In genomic region chr19:10379880-10380310, GRCh38 we compare ENCODE assay signal across 8 cellular contexts. TPM values are rescaled to one million over a fixed set of nuclear protein-coding genes. Genes with fewer than 3 reads are reported as not detected.
DNase-seq lines count a peak whose midpoint lies in the region; TF ChIP-seq lines count a peak whose summit lies in the region.

No MANE protein-coding gene starts in this region.

- peak overlapping the region; percentile 58 for H3K9ac ChIP-seq in mammary epithelial cell (ENCODE audit: insufficient read depth, low read length)
- peak overlapping the region; percentile 90 to 94 for H3K9ac ChIP-seq in mucosa of rectum (ENCODE audit: low read depth in 1 of 2, low read length in 2 of 2)

- DNase-seq in BJ (ENCODE audit: low read depth) = no peak
- DNase-seq in HL-60 (ENCODE audit: low read depth in 1 of 2, low spot score in 1 of 2) = no peak
- DNase-seq in mammary epithelial cell = no peak
- no peak for DNase-seq in posterior cingulate gyrus
- DNase-seq in GM10248 (ENCODE audit: extremely low spot score) = no peak
- no peak for DNase-seq in OCI-M2 (lab: John Stamatoyannopoulos, UW; ENCODE audit: unreplicated experiment)
- DNase-seq in activated CD8-positive, alpha-beta memory T cell treated with anti-CD3 and anti-CD28 coated beads for 24 hours = no peak

- peaks cover 11% of the 10 kb centered on the region for H3K4me1 ChIP-seq in mammary epithelial cell (ENCODE audit: insufficient read depth, low read length)
- H3K4me1 ChIP-seq in mucosa of rectum (ENCODE audit: control insufficient read depth in 2 of 2, insufficient read depth in 2 of 2, low read length in 2 of 2) = peaks cover 10 to 12% of the 10 kb centered on the region in 2 donors

- 4% methylated on average over 8 of the region's 9 CpGs for WGBS in mammary epithelial cell (ENCODE audit: low coverage, missing lambda C conversion rate)

- H3K27me3 ChIP-seq in BJ (ENCODE audit: control insufficient read depth, insufficient read depth, low read length) (no peaks in the 10 kb centered on the region), HL-60 (ENCODE audit: insufficient read depth, poor library complexity, severe bottlenecking) (no peaks in the 10 kb centered on the region), mammary epithelial cell (ENCODE audit: insufficient read depth, low read length) (no peaks in the 10 kb centered on the region), mucosa of rectum (ENCODE audit: control insufficient read depth in 2 of 2, insufficient read depth in 2 of 2, low read length in 2 of 2) (no peaks in the 10 kb centered on the region)

- dilution Hi-C loops in mammary epithelial cell (cut with HindIII; ENCODE audit: low sequenced_read_pairs) = no loop called here

- H3K9me3 ChIP-seq in mammary epithelial cell (replicated peaks; ENCODE audit: insufficient read depth, low read length) = no peaks in the 10 kb centered on the region
- no peaks in the 10 kb centered on the region for H3K9me3 ChIP-seq in mucosa of rectum (ENCODE audit: control insufficient read depth in 2 of 2, low read length in 2 of 2)

- TSS peak; percentile 75 for BruUV-seq in mammary epithelial cell (replicated peaks; lab: Mats Ljungman, UMichigan)

- peak overlapping the region; percentile 93 for H2AFZ ChIP-seq in mammary epithelial cell (ENCODE audit: low read depth, low read length)

- POLR2A ChIA-PET in BJ (lab: Charles Lee) (interaction anchor here (0.6 to 0.7 kb wide), 2 partner anchors 483 to 545 kb away, joined by 3 to 4 read pairs; no protein-coding TSS in a partner anchor), GM10248 (lab: Yijun Ruan, JAX) (interaction anchor here (0.7 to 1.6 kb wide), 5 partner anchors 35 to 596 kb away, joined by 3 to 20 read pairs (median 5); partner anchors contain the start of genes ICAM1 and ICAM5)

- intact Hi-C loops in mammary epithelial cell (cut with micrococcal nuclease) = loop anchor here (1.0 to 10.0 kb wide), 2 partner anchors 46 to 275 kb away; partner anchors contain the start of genes ANGPTL6 and PPAN
- intact Hi-C loops in posterior cingulate gyrus (cut with DNase I) = loop anchor here (2.0 to 5.0 kb wide), 2 partner anchors 48 to 65 kb away; partner anchors contain the start of gene RAVER1

- H3K36me3 ChIP-seq in BJ (ENCODE audit: control insufficient read depth, insufficient read depth, low read length) (peaks cover 5% of the 10 kb centered on the region), mammary epithelial cell (ENCODE audit: insufficient read depth, low read length) (no peaks in the 10 kb centered on the region), mucosa of rectum (ENCODE audit: control insufficient read depth in 2 of 2, insufficient read depth in 2 of 2, low read length in 2 of 2) (peaks cover 1 to 12% of the 10 kb centered on the region in 2 donors)

- in situ Hi-C loops in mammary epithelial cell (cut with MboI; ENCODE audit: low sequenced_read_pairs in 2 of 2) = loop anchor here (10.0 to 25.0 kb wide), 2 partner anchors 443 to 445 kb away; partner anchors contain the start of gene OLFM2 (in 2 of the 2)

- H3K79me2 ChIP-seq in mammary epithelial cell (ENCODE audit: insufficient read depth, low read length) = peaks cover 19% of the 10 kb centered on the region

- peak overlapping the region; percentile 79 for H3K27ac ChIP-seq in HL-60 (replicated peaks)
- peak overlapping the region; percentile 65 for H3K27ac ChIP-seq in mammary epithelial cell (ENCODE audit: insufficient read depth, low read depth, low read length)
- peak overlapping the region; percentile 72 to 86 for H3K27ac ChIP-seq in mucosa of rectum (ENCODE audit: low read depth in 2 of 2, low read length in 2 of 2)

- H3K4me2 ChIP-seq in mammary epithelial cell (ENCODE audit: insufficient read depth, low read depth, low read length) = peak overlapping the region; percentile 97

- CTCF ChIA-PET in BJ (lab: Yijun Ruan, JAX) = interaction anchor here (0.6 to 11.7 kb wide), 10 partner anchors 9 to 379 kb away, joined by 3 to 228 read pairs (median 4); partner anchors contain the start of gene ICAM1
- CTCF ChIA-PET in mammary epithelial cell (lab: Charles Lee; ENCODE audit: low non-redundant PET) = interaction anchor here (0.6 kb wide), 1 partner anchor 119 kb away, joined by 3 read pairs; no protein-coding TSS in a partner anchor
- CTCF ChIA-PET in GM10248 (lab: Yijun Ruan, JAX) = interaction anchor here (0.8 to 12.2 kb wide), 12 partner anchors 9 to 449 kb away, joined by 3 to 484 read pairs (median 4); partner anchors contain the start of gene ICAM1

- H4K20me1 ChIP-seq in mammary epithelial cell (ENCODE audit: insufficient read depth, low read length) = no peaks in the 10 kb centered on the region

- TF ChIP-seq CTCF in BJ (IDR thresholded peaks at IDR 0.05; ENCODE audit: insufficient read depth, low read depth, low read length) = no peak
- TF ChIP-seq CTCF in HL-60 (IDR thresholded peaks at IDR 0.05; ENCODE audit: insufficient read depth, low read length) = no peak
- no peak for TF ChIP-seq CTCF in mammary epithelial cell (conservative IDR thresholded peaks at IDR 0.05 in 1 of 2, IDR thresholded peaks at IDR 0.05 in 1 of 2; ENCODE audit: extremely low read depth in 1 of 2, insufficient read depth in 1 of 2, low read depth in 1 of 2, low read length in 2 of 2)
- TF ChIP-seq CTCF in GM10248 (IDR thresholded peaks at IDR 0.05; ENCODE audit: control extremely low read depth, extremely low read depth, low read depth, missing control alignments) = no peak

- H3K4me3 ChIP-seq in BJ (ENCODE audit: low read depth, low read length) (peak overlapping the region; percentile 87), HL-60 (replicated peaks; ENCODE audit: insufficient read depth, low read length) (peak overlapping the region; percentile 91), mammary epithelial cell (replicated peaks in 1 of 3; ENCODE audit: insufficient read depth in 1 of 3, low read depth in 2 of 3, low read length in 3 of 3) (peak overlapping the region; percentile 81 to 99 (median 92)), mucosa of rectum (ENCODE audit: low read length in 2 of 2) (peak overlapping the region; percentile 87 to 97)

RNA-seq across cellular contexts. Expression of gene TYK2, which starts 0.5 kb away (rescaled TPM):
- polyA plus RNA-seq in BJ (2011; rRNA removed) (31.7 and 40.9 TPM in 2 replicates), mammary epithelial cell (29.4 TPM)
- 30.4 and 33.3 TPM in 2 replicates for polyA minus RNA-seq in BJ (2011; rRNA and poly(A)+ RNA removed)
- 100 to 1,000 TPM in 1 of 2 donors, 10 to 100 TPM in 1; 43.5 to 110 TPM for total RNA-seq in mammary epithelial cell
- polyA minus RNA-seq in mammary epithelial cell = 100 TPM

RNA-seq across cellular contexts. Expression of gene CDC37, which starts 23.4 kb away (rescaled TPM):
- polyA plus RNA-seq in BJ (2011; rRNA removed) = 361 and 429 TPM in 2 replicates
- 100 and 134 TPM in 2 replicates for polyA minus RNA-seq in BJ (2011; rRNA and poly(A)+ RNA removed)
- 100 to 1,000 TPM; 114 to 217 TPM for total RNA-seq in mammary epithelial cell
- polyA plus RNA-seq in mammary epithelial cell = 348 TPM
- 108 TPM for polyA minus RNA-seq in mammary epithelial cell

RNA-seq across cellular contexts. Expression of gene PDE4A, which starts 40.4 kb away (rescaled TPM):
- polyA plus RNA-seq in BJ (2011; rRNA removed) (3.4 and 4.2 TPM in 2 replicates), mammary epithelial cell (0.45 TPM)
- 11.1 and 15.9 TPM in 2 replicates for polyA minus RNA-seq in BJ (2011; rRNA and poly(A)+ RNA removed)
- 1 to 10 TPM; 1.3 to 1.5 TPM for total RNA-seq in mammary epithelial cell
- polyA minus RNA-seq in mammary epithelial cell = 2.4 TPM

RNA-seq across cellular contexts. Expression of gene ICAM3, which starts 40.5 kb away (rescaled TPM):
- polyA plus RNA-seq in BJ (2011; rRNA removed) (11.7 and 17.3 TPM in 2 replicates), mammary epithelial cell (9.6 TPM)
- polyA minus RNA-seq in BJ (2011; rRNA and poly(A)+ RNA removed) = 5.6 and 9.8 TPM in 2 replicates
- 10 to 100 TPM in 1 of 2 donors, 1 to 10 TPM in 1; 4.3 to 10.2 TPM for total RNA-seq in mammary epithelial cell
- polyA minus RNA-seq in mammary epithelial cell = not detected

RNA-seq across cellular contexts. Expression of gene RAVER1, which starts 46.6 kb away (rescaled TPM):
- 2.5 and 5.1 TPM in 2 replicates for polyA plus RNA-seq in BJ (2011; rRNA removed)
- polyA minus RNA-seq in BJ (2011; rRNA and poly(A)+ RNA removed) = 2.5 and 4.9 TPM in 2 replicates
- total RNA-seq in mammary epithelial cell = 10 to 100 TPM in 1 of 2 donors, 1 to 10 TPM in 1; 8.3 to 43.0 TPM
- 7.6 TPM for polyA plus RNA-seq in mammary epithelial cell
- 7.6 TPM for polyA minus RNA-seq in mammary epithelial cell
